1 cellular context compared by ENCODE assay signal in genomic region chr6:149923327-149923986, GRCh38.
TF ChIP-seq lines count a peak whose summit lies in the region.

No MANE protein-coding gene starts in this region.

TF ChIP-seq in H1, 55 proteins besides CTCF, POLR2A, EP300 and RAD21:
- TF ChIP-seq CBX8 (IDR thresholded peaks at IDR 0.05; ENCODE audit: borderline replicate concordance, low read depth, low read length): no peak
- TF ChIP-seq KDM4A (IDR thresholded peaks at IDR 0.05; ENCODE audit: low read depth, low read length, severe bottlenecking): no peak
- no peak for TF ChIP-seq CHD1 (IDR thresholded peaks at IDR 0.05; ENCODE audit: low read depth, low read length)
- TF ChIP-seq EGR1 (IDR thresholded peaks at IDR 0.05; ENCODE audit: borderline replicate concordance, low read depth, low read length): no peak
- no peak for TF ChIP-seq KDM5A (IDR thresholded peaks at IDR 0.05; ENCODE audit: low read length)
- TF ChIP-seq RFX5 (IDR thresholded peaks at IDR 0.05; ENCODE audit: borderline replicate concordance, low read depth, low read length): no peak
- peak; percentile 87 for TF ChIP-seq RNF2 (IDR thresholded peaks at IDR 0.05; ENCODE audit: borderline replicate concordance, low read depth, low read length, missing control alignments, poor library complexity, severe bottlenecking)
- TF ChIP-seq TCF12 (IDR thresholded peaks at IDR 0.05; ENCODE audit: low read depth, low read length): no peak
- no peak for TF ChIP-seq TAF1 (IDR thresholded peaks at IDR 0.05; ENCODE audit: low read depth, low read length)
- TF ChIP-seq POU5F1 (IDR thresholded peaks at IDR 0.05; ENCODE audit: low read depth, low read length): no peak
- no peak for TF ChIP-seq YY1 (IDR thresholded peaks at IDR 0.05; ENCODE audit: low read depth, low read length)
- no peak for TF ChIP-seq SP4 (IDR thresholded peaks at IDR 0.05; ENCODE audit: low read length)
- TF ChIP-seq SIN3A (conservative IDR thresholded peaks at IDR 0.05 in 1 of 2, IDR thresholded peaks at IDR 0.05 in 1 of 2; ENCODE audit: low read depth in 1 of 2, low read length in 2 of 2): no peak
- peak; percentile 71 for TF ChIP-seq EZH2 (IDR thresholded peaks at IDR 0.05; ENCODE audit: low read depth, low read length, severe bottlenecking)
- TF ChIP-seq BRCA1 (IDR thresholded peaks at IDR 0.05; ENCODE audit: low read depth, low read length): no peak
- TF ChIP-seq SUZ12 (IDR thresholded peaks at IDR 0.05; ENCODE audit: low read length): peak; percentile 80
- no peak for TF ChIP-seq MAFK (IDR thresholded peaks at IDR 0.05; ENCODE audit: low read depth, low read length)
- no peak for TF ChIP-seq JUN (IDR thresholded peaks at IDR 0.05; ENCODE audit: low read depth, low read length)
- TF ChIP-seq SIX5 (IDR thresholded peaks at IDR 0.05; ENCODE audit: low read depth, low read length): no peak
- TF ChIP-seq SP2 (IDR thresholded peaks at IDR 0.05; ENCODE audit: low read length): no peak
- TF ChIP-seq KDM1A (IDR thresholded peaks at IDR 0.05; ENCODE audit: borderline replicate concordance, low read length): no peak
- TF ChIP-seq CBX5 (IDR thresholded peaks at IDR 0.05; ENCODE audit: low read depth, low read length): no peak
- TF ChIP-seq HDAC6 (IDR thresholded peaks at IDR 0.05; ENCODE audit: low read depth, low read length): no peak
- no peak for TF ChIP-seq BACH1 (IDR thresholded peaks at IDR 0.05; ENCODE audit: low read length)
- no peak for TF ChIP-seq HDAC2 (IDR thresholded peaks at IDR 0.05; ENCODE audit: borderline replicate concordance in 1 of 2, low read depth in 2 of 2, low read length in 2 of 2)
- no peak for TF ChIP-seq JUND (IDR thresholded peaks at IDR 0.05; ENCODE audit: low read length)
- TF ChIP-seq CTBP2 (IDR thresholded peaks at IDR 0.05; ENCODE audit: borderline replicate concordance, insufficient read depth, insufficient read length, low read length): peak; percentile 39
- no peak for TF ChIP-seq GABPA (IDR thresholded peaks at IDR 0.05; ENCODE audit: borderline replicate concordance, insufficient read depth, low read length)
- TF ChIP-seq TAF7 (optimal IDR thresholded peaks at IDR 0.05; ENCODE audit: borderline replicate concordance, low read depth, low read length): no peak
- TF ChIP-seq SAP30 (IDR thresholded peaks at IDR 0.05; ENCODE audit: insufficient read depth, insufficient replicate concordance, low read length): no peak
- TF ChIP-seq ATF3 (IDR thresholded peaks at IDR 0.05; ENCODE audit: insufficient read depth, low read depth, low read length): no peak
- TF ChIP-seq PHF8 (conservative IDR thresholded peaks at IDR 0.05; ENCODE audit: low read depth, low read length): 0 out of 2 replicates have a peak, but pooled peaks have one; percentile 20
- TF ChIP-seq TBP (IDR thresholded peaks at IDR 0.05; ENCODE audit: low read depth, low read length): no peak
- TF ChIP-seq, protein P1, sequence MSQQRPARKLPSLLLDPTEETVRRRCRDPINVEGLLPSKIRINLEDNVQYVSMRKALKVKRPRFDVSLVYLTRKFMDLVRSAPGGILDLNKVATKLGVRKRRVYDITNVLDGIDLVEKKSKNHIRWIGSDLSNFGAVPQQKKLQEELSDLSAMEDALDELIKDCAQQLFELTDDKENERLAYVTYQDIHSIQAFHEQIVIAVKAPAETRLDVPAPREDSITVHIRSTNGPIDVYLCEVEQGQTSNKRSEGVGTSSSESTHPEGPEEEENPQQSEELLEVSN (IDR thresholded peaks at IDR 0.05): no peak
- no peak for TF ChIP-seq ASH2L (IDR thresholded peaks at IDR 0.05; ENCODE audit: low read length)
- no peak for TF ChIP-seq TEAD4 (IDR thresholded peaks at IDR 0.05; ENCODE audit: low read depth, low read length)
- TF ChIP-seq ATF2 (IDR thresholded peaks at IDR 0.05; ENCODE audit: low read length): no peak
- no peak for TF ChIP-seq SIRT6 (IDR thresholded peaks at IDR 0.05; ENCODE audit: low read length)
- no peak for TF ChIP-seq BCL11A (IDR thresholded peaks at IDR 0.05; ENCODE audit: low read depth in 2 of 2, low read length in 2 of 2)
- TF ChIP-seq FOSL1 (IDR thresholded peaks at IDR 0.05; ENCODE audit: insufficient read depth, low read depth, low read length): no peak
- no peak for TF ChIP-seq RXRA (IDR thresholded peaks at IDR 0.05; ENCODE audit: insufficient read depth, low read depth, low read length)
- no peak for TF ChIP-seq SP1 (IDR thresholded peaks at IDR 0.05; ENCODE audit: low read depth, low read length)
- TF ChIP-seq POLR2AphosphoS5 (IDR thresholded peaks at IDR 0.05; ENCODE audit: low read depth, low read length): no peak
- TF ChIP-seq CEBPB (IDR thresholded peaks at IDR 0.05; ENCODE audit: low read depth, low read length): no peak
TF ChIP-seq in H1: peak in this region for 5.
